3 cellular contexts compared by ENCODE assay signal in the genomic region with DNA sequence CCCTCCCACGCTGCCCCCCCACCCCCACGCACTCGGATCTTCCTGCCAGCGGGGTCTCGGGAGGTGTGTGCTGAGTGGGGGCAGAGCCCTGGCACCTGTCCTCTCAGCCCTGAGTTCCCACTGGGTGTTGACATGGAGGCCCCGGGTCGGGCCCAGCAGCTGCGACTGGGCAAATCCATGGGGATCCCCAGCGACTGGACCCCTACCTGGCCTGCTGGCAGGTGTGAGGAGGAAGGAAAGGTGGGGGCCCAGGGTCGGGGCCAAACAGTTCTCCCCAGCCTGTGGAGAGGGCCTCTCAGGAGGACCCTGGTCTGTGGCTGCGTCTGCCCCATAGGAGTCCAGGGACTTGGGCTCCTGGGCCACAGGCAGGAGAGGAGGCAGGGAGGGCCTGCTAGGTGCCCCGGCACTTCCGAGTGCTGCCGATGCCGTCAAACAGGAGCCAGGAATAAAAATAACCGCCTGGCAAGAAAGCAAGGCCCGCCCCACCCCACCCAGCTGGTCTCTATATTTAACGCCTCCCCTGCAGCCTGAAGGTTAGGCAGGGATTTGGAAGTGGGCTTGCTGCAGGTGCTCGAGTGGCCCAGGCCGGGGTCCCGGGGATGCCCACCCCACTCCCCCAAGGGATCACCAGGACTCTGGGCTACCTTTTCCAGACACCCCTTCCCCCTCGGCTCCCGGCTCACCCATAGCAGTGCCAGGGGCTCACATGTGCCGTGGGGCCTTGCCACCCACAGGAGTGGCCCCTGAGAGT.
TF ChIP-seq lines count a peak whose summit lies in the region.

No MANE protein-coding gene starts in this region.

TF ChIP-seq in GM23338, 12 proteins besides CTCF, POLR2A, EP300 and RAD21 (continues in another document):
- no peak for TF ChIP-seq CREB1 (CRISPR knock-in tag; IDR thresholded peaks at IDR 0.05; ENCODE audit: low read depth)
- no peak for TF ChIP-seq POLR2AphosphoS5 (IDR thresholded peaks at IDR 0.05; ENCODE audit: low read depth)
- no peak for TF ChIP-seq JUNB (IDR thresholded peaks at IDR 0.05; ENCODE audit: unreplicated experiment)
- no peak for TF ChIP-seq REST (IDR thresholded peaks at IDR 0.05; ENCODE audit: unreplicated experiment)
- TF ChIP-seq ETS1 (IDR thresholded peaks at IDR 0.05): no peak
- no peak for TF ChIP-seq EZH2 (IDR thresholded peaks at IDR 0.05; ENCODE audit: low read depth, unreplicated experiment)
- no peak for TF ChIP-seq EZH2phosphoT487 (IDR thresholded peaks at IDR 0.05; ENCODE audit: unreplicated experiment)
- TF ChIP-seq STAT1 (IDR thresholded peaks at IDR 0.05; ENCODE audit: unreplicated experiment): no peak
- TF ChIP-seq NANOG (IDR thresholded peaks at IDR 0.05; ENCODE audit: borderline replicate concordance): no peak
- TF ChIP-seq ZNF331 (CRISPR knock-in tag; IDR thresholded peaks at IDR 0.05; ENCODE audit: low read depth): no peak

TF ChIP-seq in H1, 55 proteins besides CTCF, POLR2A, EP300 and RAD21:
- TF ChIP-seq SP1 (IDR thresholded peaks at IDR 0.05; ENCODE audit: low read depth, low read length): no peak
- TF ChIP-seq, protein P1, sequence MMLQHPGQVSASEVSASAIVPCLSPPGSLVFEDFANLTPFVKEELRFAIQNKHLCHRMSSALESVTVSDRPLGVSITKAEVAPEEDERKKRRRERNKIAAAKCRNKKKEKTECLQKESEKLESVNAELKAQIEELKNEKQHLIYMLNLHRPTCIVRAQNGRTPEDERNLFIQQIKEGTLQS (IDR thresholded peaks at IDR 0.05; ENCODE audit: insufficient read depth, low read depth, low read length): no peak
- no peak for TF ChIP-seq POU5F1 (IDR thresholded peaks at IDR 0.05; ENCODE audit: low read depth, low read length)
- no peak for TF ChIP-seq EZH2 (IDR thresholded peaks at IDR 0.05; ENCODE audit: low read depth, low read length, severe bottlenecking)
- no peak for TF ChIP-seq RFX5 (IDR thresholded peaks at IDR 0.05; ENCODE audit: borderline replicate concordance, low read depth, low read length)
- no peak for TF ChIP-seq GABPA (IDR thresholded peaks at IDR 0.05; ENCODE audit: borderline replicate concordance, insufficient read depth, low read length)
- no peak for TF ChIP-seq NANOG (IDR thresholded peaks at IDR 0.05; ENCODE audit: insufficient read depth, low read depth, low read length, poor library complexity, severe bottlenecking)
- TF ChIP-seq SRF (IDR thresholded peaks at IDR 0.05; ENCODE audit: low read depth, low read length): no peak
- TF ChIP-seq GTF2F1 (IDR thresholded peaks at IDR 0.05; ENCODE audit: borderline replicate concordance, low read depth, low read length): no peak
- no peak for TF ChIP-seq RBBP5 (IDR thresholded peaks at IDR 0.05; ENCODE audit: borderline replicate concordance, low read depth, low read length)
- no peak for TF ChIP-seq BCL11A (IDR thresholded peaks at IDR 0.05; ENCODE audit: low read depth in 2 of 2, low read length in 2 of 2)
- no peak for TF ChIP-seq CREB1 (IDR thresholded peaks at IDR 0.05)
- no peak for TF ChIP-seq POLR2AphosphoS5 (IDR thresholded peaks at IDR 0.05; ENCODE audit: low read depth, low read length)
- no peak for TF ChIP-seq FOSL1 (IDR thresholded peaks at IDR 0.05; ENCODE audit: insufficient read depth, low read depth, low read length)
- no peak for TF ChIP-seq NRF1 (IDR thresholded peaks at IDR 0.05; ENCODE audit: low read depth, low read length)
- no peak for TF ChIP-seq TCF12 (IDR thresholded peaks at IDR 0.05; ENCODE audit: low read depth, low read length)
- no peak for TF ChIP-seq HDAC2 (IDR thresholded peaks at IDR 0.05; ENCODE audit: borderline replicate concordance in 1 of 2, low read depth in 2 of 2, low read length in 2 of 2)
TF ChIP-seq in H1: peak in this region for 0.

TF ChIP-seq in neural cell, 6 proteins besides CTCF, POLR2A, EP300 and RAD21:
- TF ChIP-seq TAF1 (IDR thresholded peaks at IDR 0.05; ENCODE audit: low read depth) (peak; percentile 1), REST (IDR thresholded peaks at IDR 0.05; ENCODE audit: borderline replicate concordance) (no peak)
